Comparison of ENCODE assay signal across 8 cellular contexts in the genomic region with DNA sequence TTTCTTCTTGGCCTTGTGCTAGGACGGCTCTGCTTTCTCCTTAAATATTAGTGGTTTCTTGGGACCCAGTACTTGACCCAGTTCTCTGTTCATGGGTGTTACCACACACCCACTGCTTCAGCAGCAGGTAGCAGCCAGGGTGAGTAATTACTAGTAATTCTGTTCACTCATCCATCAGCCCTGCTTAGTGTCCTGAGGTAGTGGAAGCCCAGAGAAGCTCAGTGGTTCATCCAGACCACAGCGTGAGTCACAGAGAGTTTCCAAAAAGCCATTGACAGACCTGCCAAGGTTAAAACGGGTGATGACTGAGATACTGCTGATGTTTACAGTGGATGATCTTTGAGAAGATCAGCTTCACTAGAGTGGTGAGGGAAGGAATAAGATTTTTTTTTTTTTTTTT. TPM values are rescaled to one million over a fixed set of nuclear protein-coding genes. Genes with fewer than 3 reads are reported as not detected.
DNase-seq lines count a peak whose midpoint lies in the region; ATAC-seq, FAIRE-seq and TF ChIP-seq lines count a peak whose summit lies in the region.

No MANE protein-coding gene starts in this region.

- FAIRE-seq in kidney (lab: Jason Lieb, UNC) = no peak

- H3F3A ChIP-seq in PC-3 (ENCODE audit: low read length, unreplicated experiment) = no peaks in the 10 kb centered on the region

- H3K36me3 ChIP-seq in PC-3 (ENCODE audit: low read depth, low read length) (no peaks in the 10 kb centered on the region), upper lobe of right lung (peaks cover 21% of the 10 kb centered on the region), kidney (ENCODE audit: control insufficient read depth in 1 of 2, insufficient read depth in 2 of 2, low read length in 2 of 2) (peaks cover 9 to 39% of the 10 kb centered on the region in 2 donors)

- ATAC-seq in GM21825 (IDR thresholded peaks at IDR 0.05; ENCODE audit: unreplicated experiment) (peak; percentile 81), PC-3 (peak; percentile 100), upper lobe of right lung (peak; percentile 86)

- in situ Hi-C loops in Caki2 (cut with HindIII; ENCODE audit: low pct_unique_long_range_greater_than_20kb, low sequenced_read_pairs) (no loop called here), G401 (cut with HindIII; ENCODE audit: low sequenced_read_pairs) (no loop called here)

- H3K4me2 ChIP-seq in PC-3 (ENCODE audit: low read length) = peak overlapping the region; percentile 53; the same call in 1 of the 2 replicates

- H3K9ac ChIP-seq in PC-3 (ENCODE audit: low read length) (no peak overlapping the region), kidney (ENCODE audit: low read length in 2 of 2) (no peak overlapping the region)

- H3K9me3 ChIP-seq in PC-3 (ENCODE audit: low read length) (no peaks in the 10 kb centered on the region), upper lobe of right lung (no peaks in the 10 kb centered on the region), kidney (ENCODE audit: control insufficient read depth in 1 of 2, low read length in 2 of 2) (no peaks in the 10 kb centered on the region)

- no TSS peak for BruUV-seq in PC-3 (replicated peaks; lab: Mats Ljungman, UMichigan)

- CTCF ChIA-PET in PC-3 (lab: Charles Lee) = interaction anchor here (0.6 to 1.0 kb wide), 2 partner anchors 37 to 51 kb away, joined by 3 to 4 read pairs; no protein-coding TSS in a partner anchor

- peaks cover 13% of the 10 kb centered on the region for H3K4me1 ChIP-seq in PC-3 (ENCODE audit: insufficient read depth, low read length)
- H3K4me1 ChIP-seq in upper lobe of right lung = no peaks in the 10 kb centered on the region
- H3K4me1 ChIP-seq in kidney (ENCODE audit: control insufficient read depth in 1 of 2, insufficient read depth in 1 of 2, low read depth in 1 of 2, low read length in 2 of 2) = peaks cover 11 to 18% of the 10 kb centered on the region in 2 donors

- intact Hi-C loops in PC-3 (cut with micrococcal nuclease) = no loop called here
- intact Hi-C loops in upper lobe of right lung (cut with DNase I) = no loop called here
- intact Hi-C loops in kidney (cut with DNase I) = no loop called here

- no peaks in the 10 kb centered on the region for H3K79me2 ChIP-seq in PC-3 (ENCODE audit: low read length)

- peak; percentile 80 for DNase-seq in Caki2 (ENCODE audit: low read depth)
- peak; percentile 93 for DNase-seq in PC-3
- peak; percentile 15 for DNase-seq in cerebellum (ENCODE audit: low spot score)
- no peak for DNase-seq in upper lobe of right lung
- DNase-seq in cerebellar cortex (ENCODE audit: low spot score) = no peak
- DNase-seq in kidney = no peak
- no peak for DNase-seq in G401 (ENCODE audit: low spot score)

- H3K4me3 ChIP-seq in PC-3 (ENCODE audit: low read length) = no peak overlapping the region
- no peak overlapping the region for H3K4me3 ChIP-seq in upper lobe of right lung
- H3K4me3 ChIP-seq in kidney (ENCODE audit: low read length in 2 of 2) = no peak overlapping the region

- POLR2A ChIA-PET in PC-3 (lab: Charles Lee; ENCODE audit: unreplicated experiment) = no interaction called here

- H4K20me1 ChIP-seq in PC-3 (ENCODE audit: low read length) = no peaks in the 10 kb centered on the region

- H3K27ac ChIP-seq in PC-3 (ENCODE audit: low read length) (peak overlapping the region; percentile 63), upper lobe of right lung (no peak overlapping the region), kidney (ENCODE audit: low read depth in 2 of 2, low read length in 2 of 2) (no peak overlapping the region)

- no peak overlapping the region for H2AFZ ChIP-seq in PC-3 (ENCODE audit: low read length)

- TF ChIP-seq CTCF in PC-3 (conservative IDR thresholded peaks at IDR 0.05; ENCODE audit: low read depth, low read length) (no peak), upper lobe of right lung (IDR thresholded peaks at IDR 0.05) (no peak), kidney (IDR thresholded peaks at IDR 0.05; ENCODE audit: borderline replicate concordance, extremely low read depth, insufficient read depth) (no peak)

- no peaks in the 10 kb centered on the region for H3K9me2 ChIP-seq in PC-3 (replicated peaks; ENCODE audit: low read length)

- no peaks in the 10 kb centered on the region for H3K27me3 ChIP-seq in PC-3 (ENCODE audit: low read length)
- no peaks in the 10 kb centered on the region for H3K27me3 ChIP-seq in upper lobe of right lung

RNA-seq across cellular contexts. Expression of gene HINT3, which starts 51.7 kb away (rescaled TPM):
- total RNA-seq in Caki2 (2014; rRNA removed; shearing (Covaris generic); ENCODE audit: low replicate concordance) = 5.5 and 6.6 TPM in 2 replicates
- 7.8 and 8.0 TPM in 2 replicates for total RNA-seq in PC-3 (2014; rRNA removed)
- total RNA-seq in cerebellum = 44.2 TPM
- 27.9 TPM for total RNA-seq in upper lobe of right lung
- total RNA-seq in kidney = 21.4 TPM
- polyA plus RNA-seq in kidney (ENCODE audit: insufficient read depth, low read depth, low replicate concordance) = 18.9 TPM
- total RNA-seq in G401 (2014; rRNA removed; shearing (Covaris generic)) = 9.0 and 9.8 TPM in 2 replicates

Comparison
In these comparisons a context has a peak if more than half of its experiments do, and no peak if none do; other contexts are left out.
1. DNase-seq: peak in Caki2 (single experiment), PC-3 (single experiment) and cerebellum (single experiment); none in upper lobe of right lung (single experiment), cerebellar cortex (single experiment), kidney (single experiment) and G401 (single experiment).
2. Peak in every context shown above with its lines, with median percentiles within 50 percentile points of each other: ATAC-seq.